22 cellular contexts compared by ENCODE assay signal in genomic region chr11:75305993-75306392, GRCh38. TPM values are rescaled to one million over a fixed set of nuclear protein-coding genes. Genes with fewer than 3 reads are reported as not detected.
DNase-seq lines count a peak whose midpoint lies in the region; ATAC-seq, FAIRE-seq and TF ChIP-seq lines count a peak whose summit lies in the region.
"Had no signal": no experiment of that assay in that cellular context is flagged by ENCODE, and none has a peak within 500 bp of the region (broad histone marks: within the 10 kb centered on the region; RNA-seq: fewer than 3 reads in every experiment).

No MANE protein-coding gene starts in this region.

- H3K27me3 ChIP-seq in endothelial cell of umbilical vein (ENCODE audit: control insufficient read depth in 2 of 2, insufficient read depth in 2 of 2, low read length in 2 of 2) = no peaks in the 10 kb centered on the region
- H3K27me3 ChIP-seq: adrenal gland, SJCRH30 had no signal

- no peaks in the 10 kb centered on the region for H3K9me3 ChIP-seq in endothelial cell of umbilical vein (replicated peaks; ENCODE audit: control insufficient read depth, insufficient read depth, low read length)
- H3K9me3 ChIP-seq: A549, adrenal gland, SJCRH30 had no signal

- no peaks in the 10 kb centered on the region for H3K9me1 ChIP-seq in endothelial cell of umbilical vein (replicated peaks; ENCODE audit: control insufficient read depth, extremely low read depth, insufficient read depth, low read length)

- FAIRE-seq in endothelial cell of umbilical vein (lab: Jason Lieb, UNC) = no peak
- FAIRE-seq in H54 (lab: Jason Lieb, UNC) = no peak
- FAIRE-seq: A549, endometrium, HepG2 had no signal

- H3K4me1 ChIP-seq in endothelial cell of umbilical vein (ENCODE audit: control insufficient read depth, extremely low read depth, insufficient read depth, low read length) = peaks cover 24% of the 10 kb centered on the region
- H3K4me1 ChIP-seq: A549 had no signal

- no peaks in the 10 kb centered on the region for H4K20me1 ChIP-seq in endothelial cell of umbilical vein (replicated peaks; ENCODE audit: control insufficient read depth, extremely low read depth, insufficient read depth, low read length)

- no peaks in the 10 kb centered on the region for H3K9me3 Mint-ChIP-seq in activated naive CD4-positive, alpha-beta T cell treated with anti-CD3 and anti-CD28 coated beads, Interleukin-2, amount 50 U/mL, for 72 hours
- no peaks in the 10 kb centered on the region for H3K9me3 Mint-ChIP-seq in naive thymus-derived CD8-positive, alpha-beta T cell
- H3K9me3 Mint-ChIP-seq: HFFc6, memory B cell had no signal

- no peak overlapping the region for H3K9ac ChIP-seq in endothelial cell of umbilical vein (replicated peaks; ENCODE audit: extremely low read depth, insufficient read depth, low read length)

- peak overlapping the region; percentile 50 for H3K27ac ChIP-seq in endothelial cell of umbilical vein (ENCODE audit: insufficient read depth, low read depth, low read length)
- H3K27ac ChIP-seq in substantia nigra (ENCODE audit: low read depth, low read length, poor library complexity, severe bottlenecking) = peak overlapping the region; percentile 51
- H3K27ac ChIP-seq: A549, C4-2B, SJCRH30 had no signal

- no peak for DNase-seq in activated naive CD4-positive, alpha-beta T cell treated with anti-CD3 and anti-CD28 coated beads, Interleukin-2, amount 50 U/mL, for 72 hours (ENCODE audit: low spot score in 2 of 2)
- DNase-seq in activated naive CD4-positive, alpha-beta T cell (lab: John Stamatoyannopoulos, UW) = no peak
- DNase-seq in endothelial cell of umbilical vein (ENCODE audit: low read depth, low spot score) (no peak), substantia nigra (lab: John Stamatoyannopoulos, UW) (peak in 19 of 49 donors; percentile 16 to 57 (median 31)), H54 (ENCODE audit: insufficient read length, low spot score) (no peak), HEK293T (ENCODE audit: extremely low spot score) (no peak)
- no peak for DNase-seq in naive thymus-derived CD8-positive, alpha-beta T cell
- DNase-seq: activated CD4-positive, alpha-beta T cell treated with anti-CD3 and anti-CD28 coated beads for 4 hours; adrenal gland; foreskin melanocyte; HFFc6; NCI-H1694 treated with DMSO at 0.1 percent for 48 hours; NCI-H524; SJCRH30; stimulated activated CD4-positive, alpha-beta T cell treated with anti-CD3 and anti-CD28 coated beads, Interleukin-4, amount 100 ng/mL, for 24 hours; stimulated activated CD8-positive, alpha-beta memory T cell treated with anti-CD3 and anti-CD28 coated beads, Interleukin-4, amount 100 ng/mL, for 48 hours had no signal

- no peaks in the 10 kb centered on the region for H3K27me3 Mint-ChIP-seq in naive thymus-derived CD8-positive, alpha-beta T cell

- intact Hi-C loops in endothelial cell of umbilical vein (cut with micrococcal nuclease) = loop anchor here (2.0 kb wide), 1 partner anchor 13 kb away; no protein-coding TSS in a partner anchor

- CTCF ChIA-PET in endothelial cell of umbilical vein (lab: Charles Lee) = interaction anchor here (2.8 kb wide), 1 partner anchor 26 kb away, joined by 10 read pairs; no protein-coding TSS in a partner anchor
- CTCF ChIA-PET in HEK293T (lab: Yijun Ruan, JAX) = interaction anchor here (1.1 kb wide), 1 partner anchor 12 kb away, joined by 3 read pairs; no protein-coding TSS in a partner anchor

- peak overlapping the region; percentile 38 to 58 for H3K27ac Mint-ChIP-seq in activated naive CD4-positive, alpha-beta T cell treated with anti-CD3 and anti-CD28 coated beads, Interleukin-2, amount 50 U/mL, for 72 hours
- H3K27ac Mint-ChIP-seq in naive thymus-derived CD8-positive, alpha-beta T cell = peak overlapping the region; percentile 30 to 89 (median 54)
- H3K27ac Mint-ChIP-seq: HFFc6, memory B cell had no signal

- TF ChIP-seq POLR2A in endothelial cell of umbilical vein (IDR thresholded peaks at IDR 0.05; ENCODE audit: low read depth, low read length) = no peak
- TF ChIP-seq POLR2A in H54 (IDR thresholded peaks at IDR 0.05; ENCODE audit: low read depth, low read length) = no peak

- H3K4me3 Mint-ChIP-seq in naive thymus-derived CD8-positive, alpha-beta T cell = no peak overlapping the region
- H3K4me3 Mint-ChIP-seq: HFFc6, memory B cell had no signal

- no peak overlapping the region for H3K4me3 ChIP-seq in endothelial cell of umbilical vein (replicated peaks in 1 of 3; ENCODE audit: insufficient read depth in 1 of 3, low read depth in 1 of 3, low read length in 3 of 3)
- H3K4me3 ChIP-seq: A549, adrenal gland, SJCRH30 had no signal

- peaks cover 27 to 50% (median 39%) of the 10 kb centered on the region in 4 donors for H3K4me1 Mint-ChIP-seq in naive thymus-derived CD8-positive, alpha-beta T cell

- H2AFZ ChIP-seq in endothelial cell of umbilical vein (ENCODE audit: low read depth, low read length) = no peak overlapping the region

- H3K36me3 Mint-ChIP-seq in activated naive CD4-positive, alpha-beta T cell treated with anti-CD3 and anti-CD28 coated beads, Interleukin-2, amount 50 U/mL, for 72 hours = no peaks in the 10 kb centered on the region
- H3K36me3 Mint-ChIP-seq in naive thymus-derived CD8-positive, alpha-beta T cell = peaks cover 0 to 29% (median 0%) of the 10 kb centered on the region in 3 donors
- H3K36me3 Mint-ChIP-seq: memory B cell had no signal

- no peak for TF ChIP-seq CTCF in endothelial cell of umbilical vein (IDR thresholded peaks at IDR 0.05; ENCODE audit: extremely low read depth in 1 of 2, insufficient read depth in 1 of 2, low read depth in 1 of 2, low read length in 2 of 2)

- POLR2A ChIA-PET in endothelial cell of umbilical vein (lab: Charles Lee) (no interaction called here), HEK293T (lab: Yijun Ruan, JAX) (no interaction called here)
- POLR2A ChIA-PET in naive thymus-derived CD8-positive, alpha-beta T cell (lab: Charles Lee) = no interaction called here

- H3K79me2 ChIP-seq in endothelial cell of umbilical vein (ENCODE audit: control insufficient read depth, insufficient read depth, low read length) = peaks cover 3% of the 10 kb centered on the region

- no peak for ATAC-seq in activated naive CD4-positive, alpha-beta T cell treated with anti-CD3 and anti-CD28 coated beads, Interleukin-2, amount 50 U/mL, for 72 hours
- no peak for ATAC-seq in naive thymus-derived CD8-positive, alpha-beta T cell
- ATAC-seq in GM19035 (IDR thresholded peaks at IDR 0.05; ENCODE audit: unreplicated experiment) = no peak
- ATAC-seq: A549, HepG2 had no signal

- peaks cover 0 to 17% of the 10 kb centered on the region in 2 experiments for H3K36me3 ChIP-seq in endothelial cell of umbilical vein (ENCODE audit: control insufficient read depth in 2 of 2, extremely low read depth in 1 of 2, insufficient read depth in 2 of 2, low read length in 2 of 2)
- H3K36me3 ChIP-seq: adrenal gland had no signal

- H3K4me2 ChIP-seq in endothelial cell of umbilical vein (ENCODE audit: insufficient read depth, low read length) = peak overlapping the region; percentile 56
- H3K4me2 ChIP-seq: A549 had no signal

- dilution Hi-C loops in endothelial cell of umbilical vein (cut with MboI; ENCODE audit: extremely low pct_ligation_motif_present, low sequenced_read_pairs) = no loop called here

- no TSS peak for BruUV-seq in endothelial cell of umbilical vein (replicated peaks; lab: Mats Ljungman, UMichigan)

TF ChIP-seq in endothelial cell of umbilical vein, 7 proteins besides CTCF, POLR2A, EP300 and RAD21:
- TF ChIP-seq EZH2 (IDR thresholded peaks at IDR 0.05; ENCODE audit: borderline replicate concordance, low read depth, low read length, severe bottlenecking) (no peak), MAX (IDR thresholded peaks at IDR 0.05; ENCODE audit: insufficient read depth, insufficient read length) (no peak), MYC (IDR thresholded peaks at IDR 0.05; ENCODE audit: low read depth, low read length) (no peak), POLR2AphosphoS5 (IDR thresholded peaks at IDR 0.05; ENCODE audit: insufficient read depth, low read depth, low read length) (no peak), JUN (IDR thresholded peaks at IDR 0.05; ENCODE audit: borderline replicate concordance, insufficient read depth, insufficient read length, low read depth) (no peak), FOS (IDR thresholded peaks at IDR 0.05; ENCODE audit: borderline replicate concordance, insufficient read depth, low read length) (no peak), GATA2 (IDR thresholded peaks at IDR 0.05; ENCODE audit: insufficient read depth, insufficient read length, low read depth, low read length) (no peak)

TF ChIP-seq in HEK293T, 16 proteins besides CTCF, POLR2A, EP300 and RAD21:
- no peak for TF ChIP-seq LEF1 (IDR thresholded peaks at IDR 0.05; ENCODE audit: borderline replicate concordance)
- TF ChIP-seq SUZ12 (IDR thresholded peaks at IDR 0.05) = no peak
- no peak for TF ChIP-seq ZNF384 (IDR thresholded peaks at IDR 0.05)
- no peak for TF ChIP-seq NFRKB (IDR thresholded peaks at IDR 0.05)
- no peak for TF ChIP-seq TARDBP (IDR thresholded peaks at IDR 0.05)
- TF ChIP-seq FOXM1 (IDR thresholded peaks at IDR 0.05; ENCODE audit: borderline replicate concordance) = no peak
- no peak for TF ChIP-seq HDGF (IDR thresholded peaks at IDR 0.05; ENCODE audit: borderline replicate concordance)

RNA-seq across cellular contexts. Expression of gene ARRB1, which starts 45.5 kb away (rescaled TPM):
- 10 to 100 TPM; 11.5 to 28.9 TPM for total RNA-seq in activated naive CD4-positive, alpha-beta T cell treated with anti-CD3 and anti-CD28 coated beads, Interleukin-2, amount 50 U/mL, for 72 hours
- 63.9 and 83.7 TPM in 2 replicates for total RNA-seq in endothelial cell of umbilical vein
- polyA plus RNA-seq in endothelial cell of umbilical vein = 76.6 and 92.6 TPM in 2 replicates
- 95.5 and 102 TPM in 2 replicates for polyA plus RNA-seq in endothelial cell of umbilical vein (2011; cell fraction: cytosol; rRNA removed)
- polyA plus RNA-seq in endothelial cell of umbilical vein (2011; cell fraction: nucleus; rRNA removed) = 93.4 and 108 TPM in 2 replicates
- 41.0 and 44.6 TPM in 2 replicates for polyA plus RNA-seq in endothelial cell of umbilical vein (2012)
- polyA minus RNA-seq in endothelial cell of umbilical vein = 284 and 350 TPM in 2 replicates
- polyA minus RNA-seq in endothelial cell of umbilical vein (2011; cell fraction: cytosol; rRNA and poly(A)+ RNA removed) = 16.3 TPM
- polyA minus RNA-seq in endothelial cell of umbilical vein (2011; cell fraction: nucleus; rRNA and poly(A)+ RNA removed) = 109 and 112 TPM in 2 replicates
- 10 to 100 TPM; 60.0 to 65.3 TPM for total RNA-seq in naive thymus-derived CD8-positive, alpha-beta T cell
- 10 to 100 TPM in 1 of 3 donors, 1 to 10 TPM in 2; 7.6 to 12.2 (median 9.0) TPM for polyA plus RNA-seq in naive thymus-derived CD8-positive, alpha-beta T cell
